Comparison of ENCODE assay signal across 13 cellular contexts in genomic region chr5:128197911-128198522, GRCh38.
DNase-seq lines count a peak whose midpoint lies in the region; ATAC-seq, FAIRE-seq and TF ChIP-seq lines count a peak whose summit lies in the region.
"Had no signal": no experiment of that assay in that cellular context is flagged by ENCODE, and none has a peak within 500 bp of the region (broad histone marks: within the 10 kb centered on the region; RNA-seq: fewer than 3 reads in every experiment).

No MANE protein-coding gene starts in this region.

- peak in 2 of 3 donors; percentile 27 to 44 for DNase-seq in CD4-positive, CD25-positive, alpha-beta regulatory T cell
- DNase-seq in GM12891 (ENCODE audit: insufficient read length, low spot score) (no peak), NCI-H82 (lab: John Stamatoyannopoulos, UW) (peak; percentile 65), cortex of kidney (lab: John Stamatoyannopoulos, UW) (no peak), NCI-H187 treated with DMSO at 0.1 percent for 48 hours (lab: John Stamatoyannopoulos, UW) (no peak), AML-193 (lab: John Stamatoyannopoulos, UW) (no peak)
- no peak for DNase-seq in stimulated activated CD8-positive, alpha-beta memory T cell treated with anti-CD3 and anti-CD28 coated beads, Interleukin-4, amount 100 ng/mL, for 48 hours
- DNase-seq: lower lobe of right lung, MG63, upper lobe of right lung had no signal

- FAIRE-seq in GM12891 (lab: Jason Lieb, UNC), result peak; percentile 76
- FAIRE-seq: D721Med had no signal

- peak overlapping the region; percentile 81 to 85 (median 82) for H3K27ac Mint-ChIP-seq in CD4-positive, CD25-positive, alpha-beta regulatory T cell
- H3K27ac Mint-ChIP-seq: dendritic cell treated with granulocyte-macrophage colony-stimulating factor and Interleukin-4, amounts not matched to agents 40 ng/mL and 50 ng/mL, for 4 days had no signal

- no peak overlapping the region for H3K27ac ChIP-seq in CD4-positive, CD25-positive, alpha-beta regulatory T cell (ENCODE audit: insufficient read depth, low read length, poor library complexity, severe bottlenecking)
- H3K27ac ChIP-seq: lower lobe of right lung, upper lobe of right lung had no signal

- H3K4me3 Mint-ChIP-seq in CD4-positive, CD25-positive, alpha-beta regulatory T cell, result no peak overlapping the region
- H3K4me3 Mint-ChIP-seq: dendritic cell treated with granulocyte-macrophage colony-stimulating factor and Interleukin-4, amounts not matched to agents 40 ng/mL and 50 ng/mL, for 4 days had no signal

- no peaks in the 10 kb centered on the region for H3K36me3 ChIP-seq in CD4-positive, CD25-positive, alpha-beta regulatory T cell (ENCODE audit: control insufficient read depth, insufficient read depth, low read length)
- H3K36me3 ChIP-seq: lower lobe of right lung, MG63, upper lobe of right lung had no signal

- peaks cover 16 to 39% (median 17%) of the 10 kb centered on the region in 4 donors for H3K4me1 Mint-ChIP-seq in CD4-positive, CD25-positive, alpha-beta regulatory T cell

- H3K9me3 ChIP-seq in CD4-positive, CD25-positive, alpha-beta regulatory T cell (ENCODE audit: control insufficient read depth in 2 of 2, low read length in 2 of 2), result no peaks in the 10 kb centered on the region
- H3K9me3 ChIP-seq: lower lobe of right lung, MG63, upper lobe of right lung had no signal

- H3K27me3 Mint-ChIP-seq in CD4-positive, CD25-positive, alpha-beta regulatory T cell, result peaks cover 8% of the 10 kb centered on the region

- H3K4me3 ChIP-seq in CD4-positive, CD25-positive, alpha-beta regulatory T cell (ENCODE audit: low read depth, low read length), result no peak overlapping the region
- H3K4me3 ChIP-seq: lower lobe of right lung, MG63, upper lobe of right lung had no signal

- H3K4me1 ChIP-seq in CD4-positive, CD25-positive, alpha-beta regulatory T cell (ENCODE audit: control insufficient read depth, insufficient read depth, low read length, poor library complexity, severe bottlenecking), result peaks cover 7% of the 10 kb centered on the region
- H3K4me1 ChIP-seq: upper lobe of right lung had no signal

- no peaks in the 10 kb centered on the region for H3K36me3 Mint-ChIP-seq in CD4-positive, CD25-positive, alpha-beta regulatory T cell

- no peak for ATAC-seq in CD4-positive, CD25-positive, alpha-beta regulatory T cell (ENCODE audit: low read depth in 2 of 2)
- ATAC-seq in GM21737 (IDR thresholded peaks at IDR 0.05; ENCODE audit: unreplicated experiment), result peak; percentile 55
- ATAC-seq: lower lobe of right lung, upper lobe of right lung had no signal

- H3K9me3 Mint-ChIP-seq in CD4-positive, CD25-positive, alpha-beta regulatory T cell, result peaks cover 0 to 1% (median 0%) of the 10 kb centered on the region in 7 donors
- H3K9me3 Mint-ChIP-seq: dendritic cell treated with granulocyte-macrophage colony-stimulating factor and Interleukin-4, amounts not matched to agents 40 ng/mL and 50 ng/mL, for 4 days had no signal

- peaks cover 2% of the 10 kb centered on the region for H3K27me3 ChIP-seq in CD4-positive, CD25-positive, alpha-beta regulatory T cell (ENCODE audit: control insufficient read depth, insufficient read depth, low read length)
- H3K27me3 ChIP-seq: upper lobe of right lung had no signal

- TF ChIP-seq POLR2A in GM12891 (IDR thresholded peaks at IDR 0.05; ENCODE audit: low read depth, low read length), result no peak

TF ChIP-seq in GM12891, 5 proteins besides CTCF, POLR2A, EP300 and RAD21:
- TF ChIP-seq SPI1 (IDR thresholded peaks at IDR 0.05; ENCODE audit: low read depth, low read length) (peak; percentile 83), POU2F2 (IDR thresholded peaks at IDR 0.05; ENCODE audit: low read depth, low read length) (no peak), PAX5 (IDR thresholded peaks at IDR 0.05; ENCODE audit: insufficient read depth, low read length, severe bottlenecking) (peak; percentile 45)

Comparison
In these comparisons a context has a peak if more than half of its experiments do, and no peak if none do; other contexts are left out.
1. DNase-seq: peak in CD4-positive, CD25-positive, alpha-beta regulatory T cell (2 of 3) and NCI-H82 (single experiment); none in GM12891 (single experiment), stimulated activated CD8-positive, alpha-beta memory T cell treated with anti-CD3 and anti-CD28 coated beads, Interleukin-4, amount 100 ng/mL, for 48 hours (single experiment), cortex of kidney (single experiment), NCI-H187 treated with DMSO at 0.1 percent for 48 hours (single experiment) and AML-193 (0 of 2).